Comparison of ENCODE assay signal across 10 cellular contexts in the genomic region with DNA sequence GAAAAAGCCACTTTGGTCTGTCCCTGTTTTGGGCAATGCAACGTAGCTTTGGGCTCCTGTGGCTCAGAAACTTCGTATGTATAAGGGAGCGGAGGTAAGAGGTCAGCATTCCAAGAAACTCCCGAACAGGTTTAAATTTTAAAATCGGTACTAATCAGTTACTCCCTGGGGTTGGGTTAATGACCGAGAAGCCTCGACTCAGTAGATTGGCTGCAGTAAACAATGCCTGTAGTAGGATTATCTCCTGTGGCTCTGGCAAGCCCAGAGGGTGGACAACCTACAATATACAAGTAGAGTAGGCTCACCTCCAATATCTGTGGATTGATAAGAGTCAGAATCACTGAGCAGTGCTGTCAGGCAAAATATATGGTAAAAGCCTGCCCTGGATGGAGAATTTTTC. TPM values are rescaled to one million over a fixed set of nuclear protein-coding genes. Genes with fewer than 3 reads are reported as not detected.
DNase-seq lines count a peak whose midpoint lies in the region; ATAC-seq and TF ChIP-seq lines count a peak whose summit lies in the region.
"Had no signal": no experiment of that assay in that cellular context is flagged by ENCODE, and none has a peak within 500 bp of the region (broad histone marks: within the 10 kb centered on the region; RNA-seq: fewer than 3 reads in every experiment).

No MANE protein-coding gene starts in this region.

- H3K36me3 ChIP-seq in mammary epithelial cell (ENCODE audit: insufficient read depth, low read length), result peaks cover 2% of the 10 kb centered on the region
- H3K36me3 ChIP-seq in mucosa of stomach (ENCODE audit: control insufficient read depth, insufficient read depth, low read length), result no peaks in the 10 kb centered on the region
- peaks cover 0 to under 1% (median 0%) of the 10 kb centered on the region in 3 donors for H3K36me3 ChIP-seq in tibial nerve

- intact Hi-C loops in mammary epithelial cell (cut with micrococcal nuclease), result loop anchor here (1.0 kb wide), 1 partner anchor 30 kb away; no protein-coding TSS in a partner anchor

- no peaks in the 10 kb centered on the region for H3K9me3 Mint-ChIP-seq in activated T-cell treated with anti-CD3 and anti-CD28 coated beads, Interleukin-2, amount 50 U/mL, for 4 hours

- dilution Hi-C loops in mammary epithelial cell (cut with HindIII; ENCODE audit: low sequenced_read_pairs), result no loop called here

- TF ChIP-seq POLR2A in tibial nerve (IDR thresholded peaks at IDR 0.05), result no peak

- peak overlapping the region; percentile 80 for H3K27ac ChIP-seq in mammary epithelial cell (ENCODE audit: insufficient read depth, low read depth, low read length)
- H3K27ac ChIP-seq in tibial nerve, result peak overlapping the region in 3 of 4 donors; percentile 99 to 100 (median 99)
- H3K27ac ChIP-seq: SK-N-MC had no signal

- H3K79me2 ChIP-seq in mammary epithelial cell (ENCODE audit: insufficient read depth, low read length), result peaks cover 33% of the 10 kb centered on the region

- TF ChIP-seq CTCF in mammary epithelial cell (conservative IDR thresholded peaks at IDR 0.05 in 1 of 2, IDR thresholded peaks at IDR 0.05 in 1 of 2; ENCODE audit: extremely low read depth in 1 of 2, insufficient read depth in 1 of 2, low read depth in 1 of 2, low read length in 2 of 2) (no peak), tibial nerve (IDR thresholded peaks at IDR 0.05) (no peak)

- H4K20me1 ChIP-seq in mammary epithelial cell (ENCODE audit: insufficient read depth, low read length), result no peaks in the 10 kb centered on the region

- CTCF ChIA-PET in mammary epithelial cell (lab: Charles Lee; ENCODE audit: low non-redundant PET), result no interaction called here

- TF ChIP-seq EP300 in tibial nerve (IDR thresholded peaks at IDR 0.05), result no peak

- in situ Hi-C loops in mammary epithelial cell (cut with MboI; ENCODE audit: low sequenced_read_pairs in 2 of 2), result loop anchor here in 1 of 2 donors (5.0 kb wide), 1 partner anchor 44 kb away; no protein-coding TSS in a partner anchor

- H3K4me2 ChIP-seq in mammary epithelial cell (ENCODE audit: insufficient read depth, low read depth, low read length), result peak overlapping the region; percentile 96

- ATAC-seq in activated T-cell treated with anti-CD3 and anti-CD28 coated beads, Interleukin-2, amount 50 U/mL, for 4 hours, result no peak

- H3K4me1 ChIP-seq in mammary epithelial cell (ENCODE audit: insufficient read depth, low read length), result peaks cover 49% of the 10 kb centered on the region
- peaks cover 45% of the 10 kb centered on the region for H3K4me1 ChIP-seq in mucosa of stomach (ENCODE audit: control insufficient read depth, insufficient read depth, low read length)
- peaks cover 0 to 45% (median 27%) of the 10 kb centered on the region in 4 donors for H3K4me1 ChIP-seq in tibial nerve

- no peaks in the 10 kb centered on the region for H3K27me3 Mint-ChIP-seq in activated T-cell treated with anti-CD3 and anti-CD28 coated beads, Interleukin-2, amount 50 U/mL, for 4 hours (ENCODE audit: low read depth)

- DNase-seq in activated T-cell treated with anti-CD3 and anti-CD28 coated beads, Interleukin-2, amount 50 U/mL, for 4 hours, result no peak
- DNase-seq in activated T-cell treated with anti-CD3 and anti-CD28 coated beads, Interleukin-2, amount 50 U/mL, for 1 hour, result no peak
- no peak for DNase-seq in mammary epithelial cell
- DNase-seq in tibial nerve (ENCODE audit: low spot score in 2 of 2), result no peak
- DNase-seq in NOMO-1 treated with DMSO at 0.1 percent for 48 hours (lab: John Stamatoyannopoulos, UW; ENCODE audit: unreplicated experiment), result no peak
- DNase-seq in DMS53 treated with DMSO at 0.1 percent for 48 hours (lab: John Stamatoyannopoulos, UW; ENCODE audit: unreplicated experiment), result no peak
- no peak for DNase-seq in nucleus accumbens (lab: John Stamatoyannopoulos, UW)
- DNase-seq: NCI-H2029 had no signal

- H3K4me3 Mint-ChIP-seq in activated T-cell treated with anti-CD3 and anti-CD28 coated beads, Interleukin-2, amount 50 U/mL, for 4 hours, result peak overlapping the region; percentile 92

- BruUV-seq in mammary epithelial cell (replicated peaks; lab: Mats Ljungman, UMichigan), result TSS peak; percentile 58

- peak overlapping the region; percentile 65 for H2AFZ ChIP-seq in mammary epithelial cell (ENCODE audit: low read depth, low read length)

- H3K4me3 ChIP-seq in mammary epithelial cell (replicated peaks in 1 of 3; ENCODE audit: insufficient read depth in 1 of 3, low read depth in 2 of 3, low read length in 3 of 3), result no peak overlapping the region
- H3K4me3 ChIP-seq in mucosa of stomach (ENCODE audit: low read length), result no peak overlapping the region
- no peak overlapping the region for H3K4me3 ChIP-seq in tibial nerve
- H3K4me3 ChIP-seq: SK-N-MC had no signal

- peaks cover 13% of the 10 kb centered on the region for H3K36me3 Mint-ChIP-seq in activated T-cell treated with anti-CD3 and anti-CD28 coated beads, Interleukin-2, amount 50 U/mL, for 4 hours (ENCODE audit: insufficient read depth)

- WGBS in mammary epithelial cell (ENCODE audit: low coverage, missing lambda C conversion rate), result 22% methylated on average over 7 of the region's 7 CpGs
- WGBS in tibial nerve, 2 donors, result 66 to 72% methylated on average over 7 of the region's 7 CpGs

- H3K27me3 ChIP-seq in mammary epithelial cell (ENCODE audit: insufficient read depth, low read length) (no peaks in the 10 kb centered on the region), mucosa of stomach (ENCODE audit: control insufficient read depth, insufficient read depth, low read length) (no peaks in the 10 kb centered on the region), tibial nerve (no peaks in the 10 kb centered on the region)

- H3K4me1 Mint-ChIP-seq in activated T-cell treated with anti-CD3 and anti-CD28 coated beads, Interleukin-2, amount 50 U/mL, for 4 hours (ENCODE audit: low read depth), result peaks cover 24% of the 10 kb centered on the region

- H3K9me3 ChIP-seq in mammary epithelial cell (replicated peaks; ENCODE audit: insufficient read depth, low read length) (no peaks in the 10 kb centered on the region), mucosa of stomach (ENCODE audit: control insufficient read depth, low read length) (no peaks in the 10 kb centered on the region), tibial nerve (no peaks in the 10 kb centered on the region)

- peak overlapping the region; percentile 48 for H3K9ac ChIP-seq in mammary epithelial cell (ENCODE audit: insufficient read depth, low read length)
- peak overlapping the region; percentile 97 for H3K9ac ChIP-seq in mucosa of stomach (ENCODE audit: low read length)

RNA-seq across cellular contexts. Expression of a gene that starts 1.6 kb away (rescaled TPM):
- total RNA-seq in activated T-cell treated with anti-CD3 and anti-CD28 coated beads, Interleukin-2, amount 50 U/mL, for 4 hours, result 10 to 100 TPM; 45.7 to 54.9 (median 47.2) TPM
- total RNA-seq in mammary epithelial cell (10 to 100 TPM; 33.9 to 76.3 TPM), tibial nerve (10 to 100 TPM; 40.2 to 57.2 (median 45.1) TPM)
- 24.8 TPM for polyA plus RNA-seq in mammary epithelial cell
- 35.0 TPM for polyA minus RNA-seq in mammary epithelial cell
